In genomic region chr16:85428168-85428898, GRCh38 we compare ENCODE assay signal across 8 cellular contexts.
A peak's percentile ranks its signal among the peaks of the same experiment; 100 is the strongest.
DNase-seq lines count a peak whose midpoint lies in the region; ATAC-seq, FAIRE-seq and TF ChIP-seq lines count a peak whose summit lies in the region.

No MANE protein-coding gene starts in this region.

- TF ChIP-seq CTCF in HL-60 (IDR thresholded peaks at IDR 0.05; ENCODE audit: insufficient read depth, low read length): peak; percentile 17
- TF ChIP-seq CTCF in WERI-Rb-1 (IDR thresholded peaks at IDR 0.05; ENCODE audit: low read depth, low read length): peak; percentile 33; the same call in 1 of the 2 replicates
- TF ChIP-seq CTCF in nephron (IDR thresholded peaks at IDR 0.05; ENCODE audit: unreplicated experiment in 3 of 3): peak; percentile 28 to 42 (median 36)

- no peak overlapping the region for H3K27ac ChIP-seq in CD8-positive, alpha-beta memory T cell (ENCODE audit: low read depth, low read length)
- no peak overlapping the region for H3K27ac ChIP-seq in HL-60 (replicated peaks)
- H3K27ac ChIP-seq in WERI-Rb-1: no peak overlapping the region

- no peak overlapping the region for H3K4me3 ChIP-seq in CD8-positive, alpha-beta memory T cell (ENCODE audit: low read length)
- H3K4me3 ChIP-seq in HL-60 (replicated peaks; ENCODE audit: insufficient read depth, low read length) (no peak overlapping the region), WERI-Rb-1 (ENCODE audit: low read depth, low read length) (no peak overlapping the region)

- no peaks in the 10 kb centered on the region for H3K9me3 Mint-ChIP-seq in CD8-positive, alpha-beta memory T cell
- H3K9me3 Mint-ChIP-seq in nephron: no peaks in the 10 kb centered on the region

- no peak overlapping the region for H3K4me3 Mint-ChIP-seq in CD8-positive, alpha-beta memory T cell
- no peak overlapping the region for H3K4me3 Mint-ChIP-seq in nephron

- H3K36me3 ChIP-seq in CD8-positive, alpha-beta memory T cell (ENCODE audit: insufficient read depth, low read length): no peaks in the 10 kb centered on the region
- H3K36me3 ChIP-seq in WERI-Rb-1: no peaks in the 10 kb centered on the region

- H3K27me3 ChIP-seq in CD8-positive, alpha-beta memory T cell (ENCODE audit: insufficient read depth, low read length, poor library complexity, severe bottlenecking): no peaks in the 10 kb centered on the region
- no peaks in the 10 kb centered on the region for H3K27me3 ChIP-seq in HL-60 (ENCODE audit: insufficient read depth, poor library complexity, severe bottlenecking)
- no peaks in the 10 kb centered on the region for H3K27me3 ChIP-seq in WERI-Rb-1 (ENCODE audit: insufficient read depth, low read depth, severe bottlenecking)

- no peaks in the 10 kb centered on the region for H3K9me3 ChIP-seq in CD8-positive, alpha-beta memory T cell (ENCODE audit: low read length)
- no peaks in the 10 kb centered on the region for H3K9me3 ChIP-seq in WERI-Rb-1 (ENCODE audit: severe bottlenecking)

- TF ChIP-seq POLR2A in GM18505 (IDR thresholded peaks at IDR 0.05; ENCODE audit: borderline replicate concordance, extremely low read depth, insufficient read depth, insufficient read length): no peak

- no peaks in the 10 kb centered on the region for H3K36me3 Mint-ChIP-seq in CD8-positive, alpha-beta memory T cell
- no peaks in the 10 kb centered on the region for H3K36me3 Mint-ChIP-seq in nephron (ENCODE audit: low read depth)

- peak in 3 of 5 donors; percentile 24 to 55 (median 49) for DNase-seq in CD8-positive, alpha-beta memory T cell
- peak in 1 of 2 experiments; percentile 20 for DNase-seq in HL-60 (ENCODE audit: low read depth in 1 of 2, low spot score in 1 of 2)
- no peak for DNase-seq in WERI-Rb-1
- peak; percentile 36 for DNase-seq in effector CD4-positive, alpha-beta T cell
- DNase-seq in effector CD8-positive, alpha-beta T cell (lab: John Stamatoyannopoulos, UW): no peak
- DNase-seq in frontal cortex (ENCODE audit: low spot score in 2 of 2): no peak

- ATAC-seq in GM18505 (IDR thresholded peaks at IDR 0.05; ENCODE audit: unreplicated experiment): no peak

- H3K4me1 ChIP-seq in CD8-positive, alpha-beta memory T cell (ENCODE audit: insufficient read depth, low read length): no peaks in the 10 kb centered on the region

- CTCF ChIA-PET in CD8-positive, alpha-beta memory T cell (lab: Charles Lee): interaction anchor here (1.0 to 2.0 kb wide), 10 partner anchors 8 to 188 kb away, joined by 3 to 9 read pairs (median 4); no protein-coding TSS in a partner anchor

- FAIRE-seq in frontal cortex (lab: Jason Lieb, UNC): no peak

- peaks cover 9 to 11% of the 10 kb centered on the region in 2 donors for H3K27me3 Mint-ChIP-seq in CD8-positive, alpha-beta memory T cell
- peaks cover 15% of the 10 kb centered on the region for H3K27me3 Mint-ChIP-seq in nephron (ENCODE audit: low read depth)

- H3K27ac Mint-ChIP-seq in CD8-positive, alpha-beta memory T cell: no peak overlapping the region
- H3K27ac Mint-ChIP-seq in nephron: no peak overlapping the region

- H3K4me1 Mint-ChIP-seq in CD8-positive, alpha-beta memory T cell: no peaks in the 10 kb centered on the region
- H3K4me1 Mint-ChIP-seq in nephron: peaks cover 18% of the 10 kb centered on the region

- POLR2A ChIA-PET in CD8-positive, alpha-beta memory T cell (lab: Charles Lee): interaction anchor here (0.5 kb wide), 1 partner anchor 283 kb away, joined by 6 read pairs; no protein-coding TSS in a partner anchor

Comparison
In these comparisons a context has a peak if more than half of its experiments do, and no peak if none do; other contexts are left out.
1. DNase-seq: peak in CD8-positive, alpha-beta memory T cell (3 of 5) and effector CD4-positive, alpha-beta T cell (single experiment); none in WERI-Rb-1 (single experiment), effector CD8-positive, alpha-beta T cell (single experiment) and frontal cortex (0 of 2).
2. Peak in every context shown above with its lines, with median percentiles within 50 percentile points of each other: CTCF ChIP-seq.